ENCODE assay signal across 15 cellular contexts in the genomic region with DNA sequence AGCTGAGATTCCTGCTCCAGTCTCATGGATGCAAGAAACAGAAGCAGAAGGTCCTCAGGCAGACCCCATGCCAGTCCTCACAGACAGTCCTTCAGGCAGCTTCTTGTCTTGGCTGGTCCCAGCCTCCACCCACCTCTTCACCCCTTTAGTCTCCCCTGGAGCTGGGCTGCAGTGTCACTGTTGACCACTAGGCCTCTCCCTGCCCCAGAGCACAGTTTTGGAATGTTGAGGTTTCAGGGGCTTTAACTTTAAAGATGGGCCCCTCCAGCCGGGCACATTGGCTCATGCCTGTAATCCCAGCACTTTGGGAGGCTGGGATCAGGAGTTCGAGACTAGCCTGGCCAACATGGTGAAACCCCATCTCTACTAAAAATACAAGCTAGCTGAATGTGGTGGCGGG. TPM values are rescaled to one million over a fixed set of nuclear protein-coding genes. Genes with fewer than 3 reads are reported as not detected.
DNase-seq lines count a peak whose midpoint lies in the region; ATAC-seq and TF ChIP-seq lines count a peak whose summit lies in the region.
"Had no signal": no experiment of that assay in that cellular context is flagged by ENCODE, and none has a peak within 500 bp of the region (broad histone marks: within the 10 kb centered on the region; RNA-seq: fewer than 3 reads in every experiment).

No MANE protein-coding gene starts in this region.

- H3F3A ChIP-seq in GM23338 (replicated peaks; ENCODE audit: low read depth): no peaks in the 10 kb centered on the region

- no peak overlapping the region for H3K4me3 ChIP-seq in GM23338
- H3K4me3 ChIP-seq: uterus had no signal

- H3K27ac ChIP-seq in GM23338 (ENCODE audit: low read depth): no peak overlapping the region
- H3K27ac ChIP-seq: C4-2B, uterus had no signal

- H4K20me1 ChIP-seq in GM23338 (replicated peaks; ENCODE audit: insufficient read depth): no peaks in the 10 kb centered on the region

- no peaks in the 10 kb centered on the region for H3K79me2 ChIP-seq in GM23338 (replicated peaks; ENCODE audit: insufficient read depth)

- POLR2A ChIA-PET in activated CD8-positive, alpha-beta T cell treated with anti-CD3 and anti-CD28 coated beads for 36 hours (lab: Charles Lee): interaction anchor here (1.4 to 2.4 kb wide), 3 partner anchors 10 to 14 kb away, joined by 3 to 7 read pairs (median 4); no protein-coding TSS in a partner anchor

- H3K4me2 ChIP-seq in GM23338: no peak overlapping the region

- H3K9me3 Mint-ChIP-seq in GM23338: peaks cover 3% of the 10 kb centered on the region; the same call in 1 of the 3 replicates
- no peaks in the 10 kb centered on the region for H3K9me3 Mint-ChIP-seq in activated CD8-positive, alpha-beta T cell treated with anti-CD3 and anti-CD28 coated beads for 36 hours
- H3K9me3 Mint-ChIP-seq: activated T-cell treated with anti-CD3 and anti-CD28 coated beads, Interleukin-2, amount 50 U/mL, for 4 hours had no signal

- DNase-seq in AG09319 (ENCODE audit: extremely low read depth, low read depth) (no peak), GM23338 (ENCODE audit: low spot score) (peak; percentile 58), iPS-NIHi11 (ENCODE audit: low spot score) (peak; percentile 64), GOT3 (lab: John Stamatoyannopoulos, UW) (no peak), NCI-H2171 (lab: John Stamatoyannopoulos, UW) (no peak), NCI-H774 (lab: John Stamatoyannopoulos, UW) (no peak)
- no peak for DNase-seq in activated CD8-positive, alpha-beta T cell treated with anti-CD3 and anti-CD28 coated beads for 36 hours
- DNase-seq: activated T-cell treated with anti-CD3 and anti-CD28 coated beads, Interleukin-2, amount 50 U/mL, for 4 hours; GF-D8; NCI-H226; RPMI8226; uterus had no signal

- peaks cover 3% of the 10 kb centered on the region for H3K27me3 Mint-ChIP-seq in GM23338 (ENCODE audit: insufficient read depth, low read depth, poor library complexity)
- H3K27me3 Mint-ChIP-seq in activated CD8-positive, alpha-beta T cell treated with anti-CD3 and anti-CD28 coated beads for 36 hours: no peaks in the 10 kb centered on the region

- no peaks in the 10 kb centered on the region for H3K36me3 ChIP-seq in GM23338 (ENCODE audit: insufficient read depth)
- H3K36me3 ChIP-seq: uterus had no signal

- H3K36me3 Mint-ChIP-seq in GM23338 (ENCODE audit: low read depth): peaks cover 28% of the 10 kb centered on the region
- no peaks in the 10 kb centered on the region for H3K36me3 Mint-ChIP-seq in activated CD8-positive, alpha-beta T cell treated with anti-CD3 and anti-CD28 coated beads for 36 hours (ENCODE audit: low read depth)

- CTCF ChIA-PET in activated CD8-positive, alpha-beta T cell treated with anti-CD3 and anti-CD28 coated beads for 36 hours (lab: Charles Lee): interaction anchor here (0.6 to 1.2 kb wide), 4 partner anchors 11 to 570 kb away, joined by 3 to 4 read pairs (median 4); no protein-coding TSS in a partner anchor

- no peaks in the 10 kb centered on the region for H3K4me1 Mint-ChIP-seq in GM23338
- H3K4me1 Mint-ChIP-seq in activated CD8-positive, alpha-beta T cell treated with anti-CD3 and anti-CD28 coated beads for 36 hours (ENCODE audit: low read depth): no peaks in the 10 kb centered on the region

- H3K4me1 ChIP-seq in GM23338 (ENCODE audit: insufficient read depth): no peaks in the 10 kb centered on the region
- H3K4me1 ChIP-seq: uterus had no signal

- intact Hi-C loops in activated CD8-positive, alpha-beta T cell treated with anti-CD3 and anti-CD28 coated beads for 36 hours (cut with micrococcal nuclease): no loop called here

- H3K27ac Mint-ChIP-seq in GM23338: no peak overlapping the region
- H3K27ac Mint-ChIP-seq in activated CD8-positive, alpha-beta T cell treated with anti-CD3 and anti-CD28 coated beads for 36 hours: no peak overlapping the region

- no peak overlapping the region for H3K4me3 Mint-ChIP-seq in GM23338
- H3K4me3 Mint-ChIP-seq in activated CD8-positive, alpha-beta T cell treated with anti-CD3 and anti-CD28 coated beads for 36 hours: no peak overlapping the region
- H3K4me3 Mint-ChIP-seq: activated T-cell treated with anti-CD3 and anti-CD28 coated beads, Interleukin-2, amount 50 U/mL, for 4 hours had no signal

- H2AFZ ChIP-seq in GM23338: no peak overlapping the region

- ATAC-seq in GM23338 (peak; percentile 84), HG02588 (IDR thresholded peaks at IDR 0.05; ENCODE audit: unreplicated experiment) (no peak)
- ATAC-seq in activated CD8-positive, alpha-beta T cell treated with anti-CD3 and anti-CD28 coated beads for 36 hours: peak; percentile 60
- ATAC-seq: activated T-cell treated with anti-CD3 and anti-CD28 coated beads, Interleukin-2, amount 50 U/mL, for 4 hours had no signal

- TF ChIP-seq CTCF in AG09319 (IDR thresholded peaks at IDR 0.05; ENCODE audit: low read depth, low read length) (peak; percentile 16), GM23338 (conservative IDR thresholded peaks at IDR 0.05; ENCODE audit: low read depth in 2 of 2) (peak; percentile 48 to 57)
- TF ChIP-seq CTCF in activated CD8-positive, alpha-beta T cell treated with anti-CD3 and anti-CD28 coated beads for 36 hours (IDR thresholded peaks at IDR 0.05): peak; percentile 18

- no peaks in the 10 kb centered on the region for H3K9me2 ChIP-seq in GM23338 (ENCODE audit: insufficient read depth)

- H3K27me3 ChIP-seq in GM23338 (ENCODE audit: insufficient read depth): no peaks in the 10 kb centered on the region
- H3K27me3 ChIP-seq: uterus had no signal

TF ChIP-seq in GM23338, 12 proteins besides CTCF, POLR2A, EP300 and RAD21 (continues in another document):
- TF ChIP-seq, protein P1, sequence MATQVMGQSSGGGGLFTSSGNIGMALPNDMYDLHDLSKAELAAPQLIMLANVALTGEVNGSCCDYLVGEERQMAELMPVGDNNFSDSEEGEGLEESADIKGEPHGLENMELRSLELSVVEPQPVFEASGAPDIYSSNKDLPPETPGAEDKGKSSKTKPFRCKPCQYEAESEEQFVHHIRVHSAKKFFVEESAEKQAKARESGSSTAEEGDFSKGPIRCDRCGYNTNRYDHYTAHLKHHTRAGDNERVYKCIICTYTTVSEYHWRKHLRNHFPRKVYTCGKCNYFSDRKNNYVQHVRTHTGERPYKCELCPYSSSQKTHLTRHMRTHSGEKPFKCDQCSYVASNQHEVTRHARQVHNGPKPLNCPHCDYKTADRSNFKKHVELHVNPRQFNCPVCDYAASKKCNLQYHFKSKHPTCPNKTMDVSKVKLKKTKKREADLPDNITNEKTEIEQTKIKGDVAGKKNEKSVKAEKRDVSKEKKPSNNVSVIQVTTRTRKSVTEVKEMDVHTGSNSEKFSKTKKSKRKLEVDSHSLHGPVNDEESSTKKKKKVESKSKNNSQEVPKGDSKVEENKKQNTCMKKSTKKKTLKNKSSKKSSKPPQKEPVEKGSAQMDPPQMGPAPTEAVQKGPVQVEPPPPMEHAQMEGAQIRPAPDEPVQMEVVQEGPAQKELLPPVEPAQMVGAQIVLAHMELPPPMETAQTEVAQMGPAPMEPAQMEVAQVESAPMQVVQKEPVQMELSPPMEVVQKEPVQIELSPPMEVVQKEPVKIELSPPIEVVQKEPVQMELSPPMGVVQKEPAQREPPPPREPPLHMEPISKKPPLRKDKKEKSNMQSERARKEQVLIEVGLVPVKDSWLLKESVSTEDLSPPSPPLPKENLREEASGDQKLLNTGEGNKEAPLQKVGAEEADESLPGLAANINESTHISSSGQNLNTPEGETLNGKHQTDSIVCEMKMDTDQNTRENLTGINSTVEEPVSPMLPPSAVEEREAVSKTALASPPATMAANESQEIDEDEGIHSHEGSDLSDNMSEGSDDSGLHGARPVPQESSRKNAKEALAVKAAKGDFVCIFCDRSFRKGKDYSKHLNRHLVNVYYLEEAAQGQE (IDR thresholded peaks at IDR 0.05; ENCODE audit: unreplicated experiment): no peak
- TF ChIP-seq, protein P2, sequence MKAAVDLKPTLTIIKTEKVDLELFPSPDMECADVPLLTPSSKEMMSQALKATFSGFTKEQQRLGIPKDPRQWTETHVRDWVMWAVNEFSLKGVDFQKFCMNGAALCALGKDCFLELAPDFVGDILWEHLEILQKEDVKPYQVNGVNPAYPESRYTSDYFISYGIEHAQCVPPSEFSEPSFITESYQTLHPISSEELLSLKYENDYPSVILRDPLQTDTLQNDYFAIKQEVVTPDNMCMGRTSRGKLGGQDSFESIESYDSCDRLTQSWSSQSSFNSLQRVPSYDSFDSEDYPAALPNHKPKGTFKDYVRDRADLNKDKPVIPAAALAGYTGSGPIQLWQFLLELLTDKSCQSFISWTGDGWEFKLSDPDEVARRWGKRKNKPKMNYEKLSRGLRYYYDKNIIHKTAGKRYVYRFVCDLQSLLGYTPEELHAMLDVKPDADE (IDR thresholded peaks at IDR 0.05): no peak
- TF ChIP-seq POLR2AphosphoS5 (IDR thresholded peaks at IDR 0.05; ENCODE audit: low read depth) (no peak), STAT1 (IDR thresholded peaks at IDR 0.05; ENCODE audit: unreplicated experiment) (no peak), ZNF114 (CRISPR knock-in tag; IDR thresholded peaks at IDR 0.05) (no peak), JUNB (IDR thresholded peaks at IDR 0.05; ENCODE audit: unreplicated experiment) (no peak), EZH2phosphoT487 (IDR thresholded peaks at IDR 0.05; ENCODE audit: unreplicated experiment) (no peak), NANOG (IDR thresholded peaks at IDR 0.05; ENCODE audit: borderline replicate concordance) (no peak), ZNF331 (CRISPR knock-in tag; IDR thresholded peaks at IDR 0.05; ENCODE audit: low read depth) (no peak), EZH2 (IDR thresholded peaks at IDR 0.05; ENCODE audit: low read depth, unreplicated experiment) (no peak)

RNA-seq across cellular contexts. Expression of a gene that starts 39.5 kb away (rescaled TPM):
- total RNA-seq in GM23338 (2014; rRNA removed; shearing (Covaris generic)): 61.3 and 87.3 TPM in 2 replicates
- 36.8 and 39.1 TPM in 2 replicates for polyA plus RNA-seq in GM23338 (2016; fragmentation: Nextera tagmentation; extraction: Ambion mirVana)
- total RNA-seq in activated CD8-positive, alpha-beta T cell treated with anti-CD3 and anti-CD28 coated beads for 36 hours: 10 to 100 TPM; 19.0 to 20.4 TPM

RNA-seq across cellular contexts. Expression of a gene that starts 54.9 kb away (rescaled TPM):
- 0.23 and 0.63 TPM in 2 replicates for total RNA-seq in GM23338 (2014; rRNA removed; shearing (Covaris generic))
- 0.36 TPM in 1 of 2 replicates, not detected in the other for polyA plus RNA-seq in GM23338 (2016; fragmentation: Nextera tagmentation; extraction: Ambion mirVana)
- total RNA-seq in activated CD8-positive, alpha-beta T cell treated with anti-CD3 and anti-CD28 coated beads for 36 hours: not detected
- total RNA-seq: activated T-cell treated with anti-CD3 and anti-CD28 coated beads, Interleukin-2, amount 50 U/mL, for 4 hours; LHCN-M2; uterus had no signal

Comparison
In these comparisons a context has a peak if more than half of its experiments do, and no peak if none do; other contexts are left out.
1. DNase-seq: peak in GM23338 (single experiment) and iPS-NIHi11 (single experiment); none in AG09319 (single experiment), activated CD8-positive, alpha-beta T cell treated with anti-CD3 and anti-CD28 coated beads for 36 hours (single experiment), GOT3 (single experiment), NCI-H2171 (single experiment) and NCI-H774 (single experiment).
2. Peak in every context shown above with its lines, with median percentiles within 50 percentile points of each other: CTCF ChIP-seq.